Comparison of ENCODE assay signal across 8 cellular contexts in the genomic region with DNA sequence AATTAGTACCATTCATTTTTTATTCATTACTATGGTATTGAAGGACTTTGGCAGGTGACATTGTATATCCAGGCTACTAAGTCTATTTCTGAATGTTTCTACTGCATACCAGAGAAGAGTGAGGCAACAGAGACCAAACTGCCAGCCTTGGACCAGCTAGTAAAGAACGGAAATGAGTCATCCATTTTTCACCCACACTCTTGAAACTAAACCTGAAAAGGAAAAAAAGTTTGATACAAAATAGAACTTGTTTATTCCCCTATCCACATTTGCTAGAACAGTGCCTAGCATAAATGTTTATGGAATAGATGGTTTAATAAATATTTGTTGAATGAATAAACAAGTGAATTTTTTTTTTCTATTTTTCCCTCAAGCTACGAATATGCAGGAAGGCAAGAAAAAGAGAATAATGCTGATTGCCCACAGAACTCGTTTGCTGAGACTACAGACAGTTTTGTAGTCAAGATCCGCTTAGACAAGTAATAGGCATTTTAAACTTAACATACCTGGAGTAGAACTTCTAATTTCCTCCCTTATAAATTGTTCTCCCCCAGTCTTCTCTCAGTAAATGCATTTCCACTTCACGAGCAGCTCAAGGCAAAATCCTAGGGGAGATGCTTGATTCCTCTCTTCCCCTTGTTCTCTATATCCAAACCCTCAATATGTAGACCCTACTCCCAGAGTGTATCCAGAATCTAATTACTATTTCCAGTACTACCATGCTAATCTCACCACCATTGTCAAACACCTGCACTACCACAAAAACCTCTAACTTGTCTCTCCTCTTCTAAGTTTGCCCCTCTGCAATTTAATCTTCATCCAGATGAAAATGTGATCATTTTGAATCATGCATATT.
A peak's percentile ranks its signal among the peaks of the same experiment; 100 is the strongest.
DNase-seq lines count a peak whose midpoint lies in the region; ATAC-seq and TF ChIP-seq lines count a peak whose summit lies in the region.

No MANE protein-coding gene starts in this region.

- peak overlapping the region; percentile 67 for H3K4me3 Mint-ChIP-seq in stimulated activated naive CD8-positive, alpha-beta T cell treated with anti-CD3 and anti-CD28 coated beads, Interleukin-15, Interleukin-2, amounts not matched to agents 100 ng/mL and 50 ng/mL, for 24 hours

- H3K4me1 Mint-ChIP-seq in stimulated activated naive CD8-positive, alpha-beta T cell treated with anti-CD3 and anti-CD28 coated beads, Interleukin-15, Interleukin-2, amounts not matched to agents 100 ng/mL and 50 ng/mL, for 24 hours (ENCODE audit: low read depth), result peaks cover 65% of the 10 kb centered on the region

- H3K4me3 ChIP-seq in OCI-LY1 (ENCODE audit: low read depth, low read length, poor library complexity, severe bottlenecking) (peak overlapping the region; percentile 28), colonic mucosa (no peak overlapping the region)

- no peaks in the 10 kb centered on the region for H3K79me2 ChIP-seq in OCI-LY1 (ENCODE audit: insufficient read depth, low read length)

- TF ChIP-seq CTCF in OCI-LY1 (IDR thresholded peaks at IDR 0.05; ENCODE audit: low read length) (no peak), colonic mucosa (IDR thresholded peaks at IDR 0.05) (no peak)

- ATAC-seq in HG02885 (IDR thresholded peaks at IDR 0.05; ENCODE audit: poor library complexity, unreplicated experiment), result peak; percentile 70

- no peaks in the 10 kb centered on the region for H3K36me3 Mint-ChIP-seq in stimulated activated naive CD8-positive, alpha-beta T cell treated with anti-CD3 and anti-CD28 coated beads, Interleukin-15, Interleukin-2, amounts not matched to agents 100 ng/mL and 50 ng/mL, for 24 hours (ENCODE audit: low read depth)

- intact Hi-C loops in colonic mucosa (cut with DNase I), result no loop called here

- H3K4me1 ChIP-seq in OCI-LY1 (ENCODE audit: insufficient read depth, low read length, severe bottlenecking) (peaks cover 38% of the 10 kb centered on the region), colonic mucosa (no peaks in the 10 kb centered on the region)

- H3K9ac ChIP-seq in OCI-LY1 (ENCODE audit: low read length) (peak overlapping the region; percentile 30), colonic mucosa (ENCODE audit: low read depth in 2 of 2, low read length in 2 of 2) (no peak overlapping the region)

- H3F3A ChIP-seq in OCI-LY1 (ENCODE audit: insufficient read depth, low read length), result no peaks in the 10 kb centered on the region

- no peaks in the 10 kb centered on the region for H3K27me3 Mint-ChIP-seq in stimulated activated naive CD8-positive, alpha-beta T cell treated with anti-CD3 and anti-CD28 coated beads, Interleukin-15, Interleukin-2, amounts not matched to agents 100 ng/mL and 50 ng/mL, for 24 hours

- H3K27ac ChIP-seq in OCI-LY1 (ENCODE audit: low read depth, low read length, poor library complexity, severe bottlenecking) (peak overlapping the region; percentile 77), colonic mucosa (no peak overlapping the region)

- H3K9me2 ChIP-seq in OCI-LY1 (ENCODE audit: low read depth, low read length), result no peaks in the 10 kb centered on the region

- DNase-seq in activated CD8-positive, alpha-beta memory T cell treated with anti-CD3 and anti-CD28 coated beads, Interleukin-2, amount 50 U/mL, for 1 hour (ENCODE audit: extremely low read depth), result peak; percentile 3
- DNase-seq in activated CD8-positive, alpha-beta memory T cell treated with anti-CD3 and anti-CD28 coated beads, Interleukin-2, amount 50 U/mL, for 48 hours, result no peak
- DNase-seq in activated naive CD4-positive, alpha-beta T cell treated with anti-CD3 and anti-CD28 coated beads, Interleukin-2, amount 50 U/mL, for 16 hours, result peak; percentile 31
- DNase-seq in inferior parietal cortex (ENCODE audit: extremely low spot score) (peak; percentile 44), colonic mucosa (no peak)

- H3K27ac Mint-ChIP-seq in stimulated activated naive CD8-positive, alpha-beta T cell treated with anti-CD3 and anti-CD28 coated beads, Interleukin-15, Interleukin-2, amounts not matched to agents 100 ng/mL and 50 ng/mL, for 24 hours, result peak overlapping the region; percentile 93

- H3K9me3 ChIP-seq in OCI-LY1 (ENCODE audit: low read length) (no peaks in the 10 kb centered on the region), colonic mucosa (no peaks in the 10 kb centered on the region)

- peak overlapping the region; percentile 47 for H3K4me2 ChIP-seq in OCI-LY1 (ENCODE audit: low read length)

- H3K27me3 ChIP-seq in OCI-LY1 (ENCODE audit: insufficient read depth, low read length) (no peaks in the 10 kb centered on the region), colonic mucosa (no peaks in the 10 kb centered on the region)

- H4K20me1 ChIP-seq in OCI-LY1 (ENCODE audit: insufficient read depth, low read length), result no peaks in the 10 kb centered on the region

- no peak overlapping the region for H2AFZ ChIP-seq in OCI-LY1 (ENCODE audit: low read length)

- H3K9me3 Mint-ChIP-seq in stimulated activated naive CD8-positive, alpha-beta T cell treated with anti-CD3 and anti-CD28 coated beads, Interleukin-15, Interleukin-2, amounts not matched to agents 100 ng/mL and 50 ng/mL, for 24 hours, result no peaks in the 10 kb centered on the region

- no peaks in the 10 kb centered on the region for H3K36me3 ChIP-seq in OCI-LY1 (ENCODE audit: insufficient read depth, low read length)
- H3K36me3 ChIP-seq in colonic mucosa, result no peaks in the 10 kb centered on the region

Comparison
In these comparisons a context has a peak if more than half of its experiments do, and no peak if none do; other contexts are left out.
1. DNase-seq: peak in activated CD8-positive, alpha-beta memory T cell treated with anti-CD3 and anti-CD28 coated beads, Interleukin-2, amount 50 U/mL, for 1 hour (single experiment), activated naive CD4-positive, alpha-beta T cell treated with anti-CD3 and anti-CD28 coated beads, Interleukin-2, amount 50 U/mL, for 16 hours (single experiment) and inferior parietal cortex (single experiment); none in activated CD8-positive, alpha-beta memory T cell treated with anti-CD3 and anti-CD28 coated beads, Interleukin-2, amount 50 U/mL, for 48 hours (single experiment) and colonic mucosa (single experiment).